In genomic region chr7:143299840-143300239, GRCh38 we compare ENCODE assay signal across 2 cellular contexts.
TF ChIP-seq lines count a peak whose summit lies in the region.

No MANE protein-coding gene starts in this region.

TF ChIP-seq in HCT116, 20 proteins besides CTCF, POLR2A, EP300 and RAD21:
- TF ChIP-seq ZFX (IDR thresholded peaks at IDR 0.05) (no peak), ELF1 (IDR thresholded peaks at IDR 0.05; ENCODE audit: borderline replicate concordance, low read depth) (no peak), POLR2AphosphoS5 (IDR thresholded peaks at IDR 0.05; ENCODE audit: low read depth, low read length) (no peak), JUND (IDR thresholded peaks at IDR 0.05) (no peak), YY1 (IDR thresholded peaks at IDR 0.05; ENCODE audit: extremely low read depth, insufficient replicate concordance, low read depth, low read length) (no peak), SP1 (IDR thresholded peaks at IDR 0.05; ENCODE audit: low read depth) (no peak), FOSL1 (IDR thresholded peaks at IDR 0.05; ENCODE audit: low read depth) (no peak), CEBPB (IDR thresholded peaks at IDR 0.05; ENCODE audit: low read depth) (no peak), EGR1 (IDR thresholded peaks at IDR 0.05; ENCODE audit: low read depth) (no peak), CBX3 (IDR thresholded peaks at IDR 0.05; ENCODE audit: low read depth) (no peak), EZH2phosphoT487 (IDR thresholded peaks at IDR 0.05; ENCODE audit: borderline replicate concordance) (no peak), SIN3A (IDR thresholded peaks at IDR 0.05; ENCODE audit: low read depth) (no peak), EZH2 (IDR thresholded peaks at IDR 0.05) (no peak), TCF7L2 (IDR thresholded peaks at IDR 0.05; ENCODE audit: borderline replicate concordance, extremely low read depth, insufficient read depth, insufficient read length) (no peak), ZNF274 (IDR thresholded peaks at IDR 0.05; ENCODE audit: low read depth, low read length) (no peak)
- TF ChIP-seq, protein P1, sequence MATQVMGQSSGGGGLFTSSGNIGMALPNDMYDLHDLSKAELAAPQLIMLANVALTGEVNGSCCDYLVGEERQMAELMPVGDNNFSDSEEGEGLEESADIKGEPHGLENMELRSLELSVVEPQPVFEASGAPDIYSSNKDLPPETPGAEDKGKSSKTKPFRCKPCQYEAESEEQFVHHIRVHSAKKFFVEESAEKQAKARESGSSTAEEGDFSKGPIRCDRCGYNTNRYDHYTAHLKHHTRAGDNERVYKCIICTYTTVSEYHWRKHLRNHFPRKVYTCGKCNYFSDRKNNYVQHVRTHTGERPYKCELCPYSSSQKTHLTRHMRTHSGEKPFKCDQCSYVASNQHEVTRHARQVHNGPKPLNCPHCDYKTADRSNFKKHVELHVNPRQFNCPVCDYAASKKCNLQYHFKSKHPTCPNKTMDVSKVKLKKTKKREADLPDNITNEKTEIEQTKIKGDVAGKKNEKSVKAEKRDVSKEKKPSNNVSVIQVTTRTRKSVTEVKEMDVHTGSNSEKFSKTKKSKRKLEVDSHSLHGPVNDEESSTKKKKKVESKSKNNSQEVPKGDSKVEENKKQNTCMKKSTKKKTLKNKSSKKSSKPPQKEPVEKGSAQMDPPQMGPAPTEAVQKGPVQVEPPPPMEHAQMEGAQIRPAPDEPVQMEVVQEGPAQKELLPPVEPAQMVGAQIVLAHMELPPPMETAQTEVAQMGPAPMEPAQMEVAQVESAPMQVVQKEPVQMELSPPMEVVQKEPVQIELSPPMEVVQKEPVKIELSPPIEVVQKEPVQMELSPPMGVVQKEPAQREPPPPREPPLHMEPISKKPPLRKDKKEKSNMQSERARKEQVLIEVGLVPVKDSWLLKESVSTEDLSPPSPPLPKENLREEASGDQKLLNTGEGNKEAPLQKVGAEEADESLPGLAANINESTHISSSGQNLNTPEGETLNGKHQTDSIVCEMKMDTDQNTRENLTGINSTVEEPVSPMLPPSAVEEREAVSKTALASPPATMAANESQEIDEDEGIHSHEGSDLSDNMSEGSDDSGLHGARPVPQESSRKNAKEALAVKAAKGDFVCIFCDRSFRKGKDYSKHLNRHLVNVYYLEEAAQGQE (IDR thresholded peaks at IDR 0.05; ENCODE audit: low read depth) = no peak
- TF ChIP-seq, protein P2, sequence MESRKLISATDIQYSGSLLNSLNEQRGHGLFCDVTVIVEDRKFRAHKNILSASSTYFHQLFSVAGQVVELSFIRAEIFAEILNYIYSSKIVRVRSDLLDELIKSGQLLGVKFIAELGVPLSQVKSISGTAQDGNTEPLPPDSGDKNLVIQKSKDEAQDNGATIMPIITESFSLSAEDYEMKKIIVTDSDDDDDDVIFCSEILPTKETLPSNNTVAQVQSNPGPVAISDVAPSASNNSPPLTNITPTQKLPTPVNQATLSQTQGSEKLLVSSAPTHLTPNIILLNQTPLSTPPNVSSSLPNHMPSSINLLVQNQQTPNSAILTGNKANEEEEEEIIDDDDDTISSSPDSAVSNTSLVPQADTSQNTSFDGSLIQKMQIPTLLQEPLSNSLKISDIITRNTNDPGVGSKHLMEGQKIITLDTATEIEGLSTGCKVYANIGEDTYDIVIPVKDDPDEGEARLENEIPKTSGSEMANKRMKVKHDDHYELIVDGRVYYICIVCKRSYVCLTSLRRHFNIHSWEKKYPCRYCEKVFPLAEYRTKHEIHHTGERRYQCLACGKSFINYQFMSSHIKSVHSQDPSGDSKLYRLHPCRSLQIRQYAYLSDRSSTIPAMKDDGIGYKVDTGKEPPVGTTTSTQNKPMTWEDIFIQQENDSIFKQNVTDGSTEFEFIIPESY (IDR thresholded peaks at IDR 0.05; ENCODE audit: extremely low read depth, insufficient replicate concordance, low read length) = no peak
- TF ChIP-seq, protein P3, sequence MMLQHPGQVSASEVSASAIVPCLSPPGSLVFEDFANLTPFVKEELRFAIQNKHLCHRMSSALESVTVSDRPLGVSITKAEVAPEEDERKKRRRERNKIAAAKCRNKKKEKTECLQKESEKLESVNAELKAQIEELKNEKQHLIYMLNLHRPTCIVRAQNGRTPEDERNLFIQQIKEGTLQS (IDR thresholded peaks at IDR 0.05) = no peak

TF ChIP-seq in WTC11, 78 proteins besides CTCF, POLR2A, EP300 and RAD21:
- TF ChIP-seq MXD4 (CRISPR knock-in tag; IDR thresholded peaks at IDR 0.05; ENCODE audit: borderline replicate concordance) (no peak), ATF1 (CRISPR knock-in tag; IDR thresholded peaks at IDR 0.05) (no peak), ZBTB43 (CRISPR knock-in tag; IDR thresholded peaks at IDR 0.05) (no peak), ERG (CRISPR knock-in tag; IDR thresholded peaks at IDR 0.05) (no peak), FOXK1 (CRISPR knock-in tag; IDR thresholded peaks at IDR 0.05) (no peak), ELF4 (CRISPR knock-in tag; IDR thresholded peaks at IDR 0.05; ENCODE audit: low read depth) (no peak), OVOL2 (CRISPR knock-in tag; IDR thresholded peaks at IDR 0.05; ENCODE audit: borderline replicate concordance) (no peak), CREM (CRISPR knock-in tag; IDR thresholded peaks at IDR 0.05) (no peak), TEAD4 (CRISPR knock-in tag; IDR thresholded peaks at IDR 0.05) (no peak), USF2 (CRISPR knock-in tag; IDR thresholded peaks at IDR 0.05) (no peak)
